Comparison of ENCODE assay signal across 8 cellular contexts in genomic region chr19:12791345-12792047, GRCh38. TPM values are rescaled to one million over a fixed set of nuclear protein-coding genes. Genes with fewer than 3 reads are reported as not detected.
DNase-seq lines count a peak whose midpoint lies in the region; ATAC-seq and TF ChIP-seq lines count a peak whose summit lies in the region.

JUNB (plus strand) TSS chr19:12791486; CDS start chr19:12791772, 286 bp downstream.

- H3K27ac Mint-ChIP-seq in H9 = peak within 1 kb of the TSS in 2 of 3 experiments; percentile 73 to 90; a peak in 4 of 7 replicates
- H3K27ac Mint-ChIP-seq in activated naive CD8-positive, alpha-beta T cell treated with anti-CD3 and anti-CD28 coated beads, Interleukin-2, amount 10 ng/mL, durations not matched to agents 7 days and 5 days = peak within 1 kb of the TSS; percentile 96
- peak within 1 kb of the TSS; percentile 79 for H3K27ac Mint-ChIP-seq in glutamatergic neuron (ENCODE audit: unreplicated experiment)

- H3K27ac ChIP-seq in H9 (ENCODE audit: insufficient read length, low read depth, low read length) = no peak within 1 kb of the TSS
- peak within 1 kb of the TSS; percentile 70 for H3K27ac ChIP-seq in SU-DHL-6 (ENCODE audit: low read depth, low read length)
- H3K27ac ChIP-seq in ovary = peak within 1 kb of the TSS; percentile 95 to 99
- peak within 1 kb of the TSS; percentile 99 to 100 for H3K27ac ChIP-seq in thoracic aorta

- H3K36me3 ChIP-seq in SU-DHL-6 (ENCODE audit: low read length) (no peaks in the 10 kb centered on the region), ovary (no peaks in the 10 kb centered on the region), thoracic aorta (no peaks in the 10 kb centered on the region)

- H3K9ac ChIP-seq in H9 (ENCODE audit: extremely low read depth, insufficient read length, low read length) = peak within 1 kb of the TSS; percentile 6
- peak within 1 kb of the TSS; percentile 77 for H3K9ac ChIP-seq in SU-DHL-6 (ENCODE audit: low read length)

- H4K20me1 ChIP-seq in H9 (ENCODE audit: control insufficient read depth, insufficient read depth, insufficient read length) (no peaks in the 10 kb centered on the region), SU-DHL-6 (ENCODE audit: low read depth, low read length) (no peaks in the 10 kb centered on the region)

- H3K27me3 Mint-ChIP-seq in H9 (ENCODE audit: low read depth) (peaks cover 8% of the 10 kb centered on the region), glutamatergic neuron (ENCODE audit: unreplicated experiment) (peaks cover 11% of the 10 kb centered on the region)
- H3K27me3 Mint-ChIP-seq in activated naive CD8-positive, alpha-beta T cell treated with anti-CD3 and anti-CD28 coated beads, Interleukin-2, amount 10 ng/mL, durations not matched to agents 7 days and 5 days = no peaks in the 10 kb centered on the region

- H3K9me3 Mint-ChIP-seq in H9 (no peaks in the 10 kb centered on the region), glutamatergic neuron (ENCODE audit: unreplicated experiment) (peaks cover 16% of the 10 kb centered on the region)
- no peaks in the 10 kb centered on the region for H3K9me3 Mint-ChIP-seq in activated naive CD8-positive, alpha-beta T cell treated with anti-CD3 and anti-CD28 coated beads, Interleukin-2, amount 10 ng/mL, durations not matched to agents 7 days and 5 days

- H2BK5ac ChIP-seq in H9 (ENCODE audit: insufficient read length, low read length) = no peak within 1 kb of the TSS

- H3K4ac ChIP-seq in H9 (ENCODE audit: low read depth, low read length) = no peak within 1 kb of the TSS

- POLR2A ChIA-PET in activated naive CD8-positive, alpha-beta T cell treated with anti-CD3 and anti-CD28 coated beads, Interleukin-2, amount 10 ng/mL, durations not matched to agents 7 days and 5 days (lab: Charles Lee) = interaction anchor here (0.5 to 9.6 kb wide), 23 partner anchors 10 to 629 kb away, joined by 3 to 361 read pairs (median 6); partner anchors contain the start of genes DHPS, GCDH, GET3 and PRDX2

- H3K79me2 ChIP-seq in H9 (ENCODE audit: insufficient read depth, low read length) = no peaks in the 10 kb centered on the region
- no peaks in the 10 kb centered on the region for H3K79me2 ChIP-seq in SU-DHL-6 (ENCODE audit: insufficient read depth, low read length)

- H2BK20ac ChIP-seq in H9 (ENCODE audit: low read depth, low read length, poor library complexity, severe bottlenecking) = no peak within 1 kb of the TSS

- H2AK5ac ChIP-seq in H9 (ENCODE audit: insufficient read length, low read length) = no peak within 1 kb of the TSS

- no peak within 1 kb of the TSS; the same call in 1 of the 2 replicates for H2BK15ac ChIP-seq in H9 (ENCODE audit: low read depth, low read length)

- no peak within 1 kb of the TSS for H4K91ac ChIP-seq in H9 (ENCODE audit: insufficient read length, low read depth, low read length)

- H3K27me3 ChIP-seq in H9 (ENCODE audit: insufficient read depth, low read length) (no peaks in the 10 kb centered on the region; the same call in 1 of the 2 replicates), SU-DHL-6 (ENCODE audit: low read length) (no peaks in the 10 kb centered on the region), ovary (no peaks in the 10 kb centered on the region), thoracic aorta (replicated peaks; ENCODE audit: insufficient read depth) (no peaks in the 10 kb centered on the region)

- H3K9me2 ChIP-seq in SU-DHL-6 (replicated peaks; ENCODE audit: insufficient read depth, low read length) = no peaks in the 10 kb centered on the region

- H3K4me1 ChIP-seq in H9 (ENCODE audit: insufficient read depth, low read length) (peaks cover 2% of the 10 kb centered on the region; the same call in 1 of the 2 replicates), ovary (ENCODE audit: insufficient read depth) (peaks cover 8% of the 10 kb centered on the region), thoracic aorta (ENCODE audit: control insufficient read depth in 1 of 2, low read depth in 2 of 2) (peaks cover 26 to 50% of the 10 kb centered on the region in 2 donors)

- intact Hi-C loops in ovary (cut with DNase I) = no loop called here

- H2AFZ ChIP-seq in H9 (ENCODE audit: low read length) (no peak within 1 kb of the TSS), SU-DHL-6 (ENCODE audit: low read depth, low read length, severe bottlenecking) (peak within 1 kb of the TSS; percentile 52)

- no peak within 1 kb of the TSS for H3K23ac ChIP-seq in H9 (ENCODE audit: insufficient read length, low read depth, low read length)

- H4K5ac ChIP-seq in H9 (ENCODE audit: insufficient read length, low read depth, low read length) = no peak within 1 kb of the TSS

- peak; percentile 100 for TF ChIP-seq POLR2A in ovary (IDR thresholded peaks at IDR 0.05)

- H3K9me3 ChIP-seq in H9 (ENCODE audit: control insufficient read depth, low read depth, low read length) (no peaks in the 10 kb centered on the region), SU-DHL-6 (ENCODE audit: insufficient read depth, low read length) (no peaks in the 10 kb centered on the region), ovary (no peaks in the 10 kb centered on the region), thoracic aorta (no peaks in the 10 kb centered on the region)

- DNase-seq in ELF-1 (ENCODE audit: low read depth, low spot score) (peak; percentile 91), H9 (peak; percentile 89), NCI-H1105 treated with DMSO at 0.1 percent for 48 hours (lab: John Stamatoyannopoulos, UW) (peak; percentile 91), glutamatergic neuron (peak; percentile 93), ovary (peak; percentile 98 to 99 (median 98)), thoracic aorta (ENCODE audit: low spot score) (peak; percentile 88)
- DNase-seq in activated naive CD8-positive, alpha-beta T cell treated with anti-CD3 and anti-CD28 coated beads, Interleukin-2, amount 10 ng/mL, durations not matched to agents 7 days and 5 days = peak; percentile 97

- peak within 1 kb of the TSS; percentile 82 for H3K18ac ChIP-seq in H9 (ENCODE audit: insufficient read length, low read depth, low read length)

- TF ChIP-seq EP300 in ovary (IDR thresholded peaks at IDR 0.05) = peak; percentile 99

- H3K23me2 ChIP-seq in H9 (ENCODE audit: insufficient read length, low read depth, low read length, poor library complexity, severe bottlenecking) = peaks cover 37% of the 10 kb centered on the region

- no peaks in the 10 kb centered on the region for H3K79me1 ChIP-seq in H9 (ENCODE audit: insufficient read depth, low read depth, low read length, poor library complexity, severe bottlenecking)

- peaks cover 36% of the 10 kb centered on the region for H3F3A ChIP-seq in SU-DHL-6 (ENCODE audit: insufficient read depth)

- H4K8ac ChIP-seq in H9 (replicated peaks; ENCODE audit: insufficient read length, low read depth, low read length) = no peak within 1 kb of the TSS

- peak within 1 kb of the TSS; percentile 48 for H3K4me2 ChIP-seq in H9 (ENCODE audit: insufficient read depth, insufficient read length, low read length)
- peak within 1 kb of the TSS; percentile 94 for H3K4me2 ChIP-seq in SU-DHL-6 (ENCODE audit: low read depth, low read length, poor library complexity, severe bottlenecking)

- H3K4me1 Mint-ChIP-seq in H9 = peaks cover 40 to 41% of the 10 kb centered on the region in 2 experiments
- peaks cover 37% of the 10 kb centered on the region for H3K4me1 Mint-ChIP-seq in activated naive CD8-positive, alpha-beta T cell treated with anti-CD3 and anti-CD28 coated beads, Interleukin-2, amount 10 ng/mL, durations not matched to agents 7 days and 5 days
- peaks cover 28% of the 10 kb centered on the region for H3K4me1 Mint-ChIP-seq in glutamatergic neuron (ENCODE audit: low read depth, unreplicated experiment)

- H3K36me3 Mint-ChIP-seq in H9 (ENCODE audit: insufficient read depth in 1 of 3, low read depth in 3 of 3) = peaks cover 0 to under 1% (median 0%) of the 10 kb centered on the region in 3 experiments; a peak in 2 of 7 replicates
- peaks cover 1% of the 10 kb centered on the region for H3K36me3 Mint-ChIP-seq in activated naive CD8-positive, alpha-beta T cell treated with anti-CD3 and anti-CD28 coated beads, Interleukin-2, amount 10 ng/mL, durations not matched to agents 7 days and 5 days
- no peaks in the 10 kb centered on the region for H3K36me3 Mint-ChIP-seq in glutamatergic neuron (ENCODE audit: unreplicated experiment)

- H2BK120ac ChIP-seq in H9 (ENCODE audit: low read depth, low read length, poor library complexity, severe bottlenecking) = no peak within 1 kb of the TSS

- H3K14ac ChIP-seq in H9 (ENCODE audit: insufficient read depth, low read length) = peak within 1 kb of the TSS; percentile 92; the same call in 1 of the 2 replicates

- peak; percentile 42 for ATAC-seq in activated naive CD8-positive, alpha-beta T cell treated with anti-CD3 and anti-CD28 coated beads, Interleukin-2, amount 10 ng/mL, durations not matched to agents 7 days and 5 days (ENCODE audit: low read depth)
- peak; percentile 23 for ATAC-seq in thoracic aorta (ENCODE audit: insufficient number of reproducible peaks, low FRiP score, low read depth)

- WGBS in H9 (ENCODE audit: extremely low coverage, insufficient read length, low lambda C conversion rate) = no CpG with 5 or more reads among the region's 73 CpGs
- WGBS in ovary, 3 donors = 0% methylated on average over 49 to 73 of the region's 73 CpGs

- peak within 1 kb of the TSS; percentile 60 for H3K4me3 ChIP-seq in SU-DHL-6 (ENCODE audit: insufficient read depth, low read length, poor library complexity, severe bottlenecking)
- peak within 1 kb of the TSS; percentile 80 for H3K4me3 ChIP-seq in ovary
- H3K4me3 ChIP-seq in thoracic aorta = peak within 1 kb of the TSS; percentile 91

- H2BK12ac ChIP-seq in H9 (ENCODE audit: insufficient read length, low read depth, low read length) = no peak within 1 kb of the TSS

- no peak within 1 kb of the TSS for H3T11ph ChIP-seq in H9 (ENCODE audit: low read length)

- H3K4me3 Mint-ChIP-seq in H9 = peak within 1 kb of the TSS; percentile 85 to 87
- H3K4me3 Mint-ChIP-seq in activated naive CD8-positive, alpha-beta T cell treated with anti-CD3 and anti-CD28 coated beads, Interleukin-2, amount 10 ng/mL, durations not matched to agents 7 days and 5 days = peak within 1 kb of the TSS; percentile 94
- H3K4me3 Mint-ChIP-seq in glutamatergic neuron (ENCODE audit: unreplicated experiment) = peak within 1 kb of the TSS; percentile 88

- no peak within 1 kb of the TSS for H3K56ac ChIP-seq in H9 (ENCODE audit: insufficient read length, low read depth, low read length)

- TF ChIP-seq CTCF in H9 (conservative IDR thresholded peaks at IDR 0.05) (no peak), SU-DHL-6 (IDR thresholded peaks at IDR 0.05; ENCODE audit: insufficient read depth, low read length, poor library complexity, severe bottlenecking) (no peak), glutamatergic neuron (IDR thresholded peaks at IDR 0.05; ENCODE audit: partially characterized antibody, unreplicated experiment) (no peak), ovary (IDR thresholded peaks at IDR 0.05) (peak; percentile 1 to 31 (median 9)), thoracic aorta (IDR thresholded peaks at IDR 0.05) (peak; percentile 11)

RNA-seq across cellular contexts. Expression of gene JUNB, which starts in this region (rescaled TPM):
- total RNA-seq in H9 (2021) (15.9 and 18.0 TPM in 2 replicates), glutamatergic neuron (ENCODE audit: unreplicated experiment) (24.9 TPM), ovary (1,000 to 10,000 TPM in 2 of 7 donors, 100 to 1,000 TPM in 5; 154 to 3,039 (median 413) TPM), thoracic aorta (1,000 to 10,000 TPM in 1 of 2 donors, 100 to 1,000 TPM in 1; 698 to 2,087 TPM)
- 10 to 100 TPM; 82.7 to 84.6 TPM for total RNA-seq in activated naive CD8-positive, alpha-beta T cell treated with anti-CD3 and anti-CD28 coated beads, Interleukin-2, amount 10 ng/mL, durations not matched to agents 7 days and 5 days
- 100 to 1,000 TPM in 1 of 2 donors, 1 to 10 TPM in 1; 6.8 to 570 TPM for polyA plus RNA-seq in ovary

Comparison
In these comparisons a context has a peak if more than half of its experiments do, and no peak if none do; other contexts are left out.
1. CTCF ChIP-seq: peak in ovary (3 of 3) and thoracic aorta (single experiment); none in H9 (single experiment), SU-DHL-6 (single experiment) and glutamatergic neuron (single experiment).
2. Peak in every context shown above with its lines, with median percentiles within 50 percentile points of each other: DNase-seq, H3K27ac Mint-ChIP-seq, H3K4me3 Mint-ChIP-seq and H3K4me3 ChIP-seq.